ENCODE assay signal across 1 cellular context in genomic region chr21:17527240-17527639, GRCh38.
TF ChIP-seq lines count a peak whose summit lies in the region.

No MANE protein-coding gene starts in this region.

TF ChIP-seq in GM23338, 12 proteins besides CTCF, POLR2A, EP300 and RAD21 (continued from another document):
- TF ChIP-seq REST (IDR thresholded peaks at IDR 0.05; ENCODE audit: unreplicated experiment) (no peak), JUNB (IDR thresholded peaks at IDR 0.05; ENCODE audit: unreplicated experiment) (no peak), EZH2 (IDR thresholded peaks at IDR 0.05; ENCODE audit: low read depth, unreplicated experiment) (no peak)
